Comparison of ENCODE assay signal across 12 cellular contexts in the genomic region with DNA sequence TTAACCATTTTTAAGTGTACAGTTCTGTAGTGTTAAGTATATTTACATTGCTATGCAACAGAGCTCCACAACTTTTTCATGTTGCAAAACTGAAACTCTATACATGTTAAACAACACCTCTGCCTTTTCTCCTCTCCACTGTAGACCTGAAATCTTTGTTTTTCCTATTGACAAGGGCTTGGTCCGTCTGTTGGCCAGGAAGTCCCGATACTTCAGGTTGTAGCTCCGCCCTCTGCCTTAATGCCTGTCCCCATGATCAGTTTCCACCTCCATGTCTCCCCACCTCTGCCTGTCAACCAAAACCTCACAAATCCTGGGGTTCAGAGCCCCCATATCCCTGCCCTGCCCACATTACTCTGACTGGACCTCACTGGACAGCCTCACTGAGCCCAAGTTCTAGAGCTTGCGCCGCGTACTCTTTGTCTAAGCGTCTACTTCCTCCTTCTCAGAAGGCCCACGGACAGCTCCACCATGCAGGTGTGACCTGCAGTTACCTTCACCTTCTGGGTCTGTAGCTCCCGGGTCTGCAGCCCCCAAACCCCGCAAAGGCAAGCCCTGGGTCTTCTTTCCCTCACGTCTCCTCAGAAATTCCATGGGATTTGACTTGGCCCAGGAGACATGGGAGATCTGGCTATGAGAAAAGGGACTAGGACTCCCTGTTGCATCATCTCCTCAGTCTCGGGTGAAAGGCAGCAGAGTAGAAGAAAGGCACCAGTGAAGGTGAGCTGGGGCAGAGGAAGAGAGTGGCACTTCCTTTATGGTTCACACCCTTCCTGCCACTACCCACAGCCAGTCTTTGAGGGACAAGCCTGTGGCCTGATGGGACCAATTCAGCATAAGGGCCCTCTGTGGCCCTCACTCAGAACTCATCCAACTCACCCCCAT. TPM values are rescaled to one million over a fixed set of nuclear protein-coding genes. Genes with fewer than 3 reads are reported as not detected.
A peak's percentile ranks its signal among the peaks of the same experiment; 100 is the strongest.
DNase-seq lines count a peak whose midpoint lies in the region; ATAC-seq and TF ChIP-seq lines count a peak whose summit lies in the region.
"Had no signal": no experiment of that assay in that cellular context is flagged by ENCODE, and none has a peak within 500 bp of the region (broad histone marks: within the 10 kb centered on the region; RNA-seq: fewer than 3 reads in every experiment).

No MANE protein-coding gene starts in this region.

- H3K4me1 Mint-ChIP-seq in activated CD4-positive, alpha-beta T cell treated with anti-CD3 and anti-CD28 coated beads, Interleukin-2, amount 10 ng/mL, durations not matched to agents 24 days and 14 days: peaks cover 85% of the 10 kb centered on the region
- peaks cover 66% of the 10 kb centered on the region for H3K4me1 Mint-ChIP-seq in T-helper 17 cell
- H3K4me1 Mint-ChIP-seq in stimulated activated naive CD8-positive, alpha-beta T cell treated with anti-CD3 and anti-CD28 coated beads, Interleukin-15, amount 100 ng/mL, for 72 hours: peaks cover 94% of the 10 kb centered on the region

- ATAC-seq in T-helper 17 cell (peak; percentile 36), gastroesophageal sphincter (no peak), HG02588 (IDR thresholded peaks at IDR 0.05; ENCODE audit: unreplicated experiment) (no peak)
- peak; percentile 61 for ATAC-seq in stimulated activated naive CD8-positive, alpha-beta T cell treated with anti-CD3 and anti-CD28 coated beads, Interleukin-15, amount 100 ng/mL, for 72 hours
- ATAC-seq: SK-N-SH treated with all-trans-retinoic acid at 6 μM for 48 hours had no signal

- intact Hi-C loops in activated CD4-positive, alpha-beta T cell treated with anti-CD3 and anti-CD28 coated beads, Interleukin-2, amount 10 ng/mL, durations not matched to agents 24 days and 14 days (cut with micrococcal nuclease): no loop called here

- 69% methylated on average over 6 to 12 of the region's 12 CpGs for WGBS in gastroesophageal sphincter (ENCODE audit: low coverage in 1 of 2), 2 donors

- H3K4me3 Mint-ChIP-seq in activated CD4-positive, alpha-beta T cell treated with anti-CD3 and anti-CD28 coated beads, Interleukin-2, amount 10 ng/mL, durations not matched to agents 24 days and 14 days: peak overlapping the region; percentile 85
- peak overlapping the region; percentile 98 for H3K4me3 Mint-ChIP-seq in T-helper 17 cell
- peak overlapping the region; percentile 82 to 87 for H3K4me3 Mint-ChIP-seq in stimulated activated naive CD8-positive, alpha-beta T cell treated with anti-CD3 and anti-CD28 coated beads, Interleukin-15, amount 100 ng/mL, for 72 hours

- peaks cover 37% of the 10 kb centered on the region for H3K36me3 Mint-ChIP-seq in activated CD4-positive, alpha-beta T cell treated with anti-CD3 and anti-CD28 coated beads, Interleukin-2, amount 10 ng/mL, durations not matched to agents 24 days and 14 days (ENCODE audit: low read depth)
- peaks cover 15% of the 10 kb centered on the region for H3K36me3 Mint-ChIP-seq in T-helper 17 cell (ENCODE audit: low read depth)

- peaks cover 16% of the 10 kb centered on the region for H3K9me3 Mint-ChIP-seq in activated CD4-positive, alpha-beta T cell treated with anti-CD3 and anti-CD28 coated beads, Interleukin-2, amount 10 ng/mL, durations not matched to agents 24 days and 14 days
- peaks cover 14 to 16% of the 10 kb centered on the region in 2 donors for H3K9me3 Mint-ChIP-seq in stimulated activated naive CD8-positive, alpha-beta T cell treated with anti-CD3 and anti-CD28 coated beads, Interleukin-15, amount 100 ng/mL, for 72 hours

- H3K27ac ChIP-seq in gastroesophageal sphincter: peak overlapping the region in 3 of 4 donors; percentile 8 to 94 (median 92)

- TF ChIP-seq CTCF in gastroesophageal sphincter (IDR thresholded peaks at IDR 0.05) (no peak), GM13977 (IDR thresholded peaks at IDR 0.05; ENCODE audit: extremely low read depth, insufficient read depth, missing control alignments) (no peak)

- peaks cover 0 to 12% of the 10 kb centered on the region in 2 donors for H3K36me3 ChIP-seq in gastroesophageal sphincter

- peak overlapping the region; percentile 94 for H3K27ac Mint-ChIP-seq in activated CD4-positive, alpha-beta T cell treated with anti-CD3 and anti-CD28 coated beads, Interleukin-2, amount 10 ng/mL, durations not matched to agents 24 days and 14 days
- H3K27ac Mint-ChIP-seq in T-helper 17 cell: peak overlapping the region; percentile 100
- peak overlapping the region; percentile 96 to 97 for H3K27ac Mint-ChIP-seq in stimulated activated naive CD8-positive, alpha-beta T cell treated with anti-CD3 and anti-CD28 coated beads, Interleukin-15, amount 100 ng/mL, for 72 hours

- no peak for TF ChIP-seq EP300 in gastroesophageal sphincter (IDR thresholded peaks at IDR 0.05)

- in situ Hi-C loops in GM13977 (cut with MboI; ENCODE audit: low pct_unique_long_range_greater_than_20kb, low sequenced_read_pairs, unreplicated experiment): no loop called here

- no peak overlapping the region for H3K4me3 ChIP-seq in gastroesophageal sphincter

- TF ChIP-seq POLR2A in gastroesophageal sphincter (IDR thresholded peaks at IDR 0.05): no peak

- no peaks in the 10 kb centered on the region for H3K27me3 Mint-ChIP-seq in activated CD4-positive, alpha-beta T cell treated with anti-CD3 and anti-CD28 coated beads, Interleukin-2, amount 10 ng/mL, durations not matched to agents 24 days and 14 days
- H3K27me3 Mint-ChIP-seq in T-helper 17 cell: no peaks in the 10 kb centered on the region
- no peaks in the 10 kb centered on the region for H3K27me3 Mint-ChIP-seq in stimulated activated naive CD8-positive, alpha-beta T cell treated with anti-CD3 and anti-CD28 coated beads, Interleukin-15, amount 100 ng/mL, for 72 hours

- no peaks in the 10 kb centered on the region for H3K27me3 ChIP-seq in gastroesophageal sphincter

- DNase-seq in activated CD4-positive, alpha-beta T cell treated with anti-CD3 and anti-CD28 coated beads, Interleukin-2, amount 10 ng/mL, durations not matched to agents 24 days and 14 days: peak; percentile 80
- no peak for DNase-seq in activated CD4-positive, alpha-beta T cell treated with anti-CD3 and anti-CD28 coated beads, Interleukin-2, amount 50 U/mL, for 48 hours
- DNase-seq in T-helper 17 cell (no peak), GM13977 (ENCODE audit: low spot score) (no peak), C1 segment of cervical spinal cord (lab: John Stamatoyannopoulos, UW) (no peak)
- peak in 1 of 2 donors; percentile 46 for DNase-seq in stimulated activated naive CD8-positive, alpha-beta T cell treated with anti-CD3 and anti-CD28 coated beads, Interleukin-15, amount 100 ng/mL, for 72 hours
- DNase-seq: hippocampal formation; stimulated activated CD4-positive, alpha-beta T cell treated with anti-CD3 and anti-CD28 coated beads, Interleukin-1b, Interleukin-23, amount 100 ng/mL, for 48 hours had no signal

- H3K9me3 ChIP-seq in T-helper 17 cell (ENCODE audit: control insufficient read depth, low read length, poor library complexity, severe bottlenecking) (no peaks in the 10 kb centered on the region), gastroesophageal sphincter (peaks cover 0 to 5% (median 0%) of the 10 kb centered on the region in 3 donors)

- H3K4me1 ChIP-seq in gastroesophageal sphincter: peaks cover 8 to 94% (median 75%) of the 10 kb centered on the region in 3 donors

RNA-seq across cellular contexts. Expression of gene GLIPR2, which starts 8.0 kb away (rescaled TPM):
- 25.5 and 25.7 TPM in 2 replicates for total RNA-seq in activated CD4-positive, alpha-beta T cell treated with anti-CD3 and anti-CD28 coated beads, Interleukin-2, amount 10 ng/mL, durations not matched to agents 24 days and 14 days
- total RNA-seq in T-helper 17 cell (10 to 100 TPM; 32.5 to 51.4 TPM), gastroesophageal sphincter (10 to 100 TPM; 52.8 to 76.8 (median 59.8) TPM)

RNA-seq across cellular contexts. Expression of gene CCIN, which starts 24.6 kb away (rescaled TPM):
- not detected in 2 replicates for total RNA-seq in activated CD4-positive, alpha-beta T cell treated with anti-CD3 and anti-CD28 coated beads, Interleukin-2, amount 10 ng/mL, durations not matched to agents 24 days and 14 days
- total RNA-seq in T-helper 17 cell (1 to 10 TPM in 1 of 2 donors, under 1 TPM in 1; 0.50 to 1.4 TPM), gastroesophageal sphincter (1 to 10 TPM in 2 of 4 donors, under 1 TPM in 1, not detected in 1; 0.31 to 1.7 (median 1.5) TPM)
- total RNA-seq: NCI-H460 had no signal

RNA-seq across cellular contexts. Expression of gene CLTA, which starts 46.2 kb away (rescaled TPM):
- total RNA-seq in activated CD4-positive, alpha-beta T cell treated with anti-CD3 and anti-CD28 coated beads, Interleukin-2, amount 10 ng/mL, durations not matched to agents 24 days and 14 days: 173 and 177 TPM in 2 replicates
- total RNA-seq in T-helper 17 cell (10 to 100 TPM; 30.3 to 43.4 TPM), gastroesophageal sphincter (100 to 1,000 TPM; 136 to 195 (median 158) TPM)

Comparison
In these comparisons a context has a peak if more than half of its experiments do, and no peak if none do; other contexts are left out.
1. ATAC-seq: peak in T-helper 17 cell (single experiment) and stimulated activated naive CD8-positive, alpha-beta T cell treated with anti-CD3 and anti-CD28 coated beads, Interleukin-15, amount 100 ng/mL, for 72 hours (single experiment); none in gastroesophageal sphincter (single experiment) and HG02588 (single experiment).
2. Peak in every context shown above with its lines, with median percentiles within 50 percentile points of each other: H3K27ac Mint-ChIP-seq and H3K4me3 Mint-ChIP-seq.